ENCODE assay signal across 1 cellular context in the genomic region with DNA sequence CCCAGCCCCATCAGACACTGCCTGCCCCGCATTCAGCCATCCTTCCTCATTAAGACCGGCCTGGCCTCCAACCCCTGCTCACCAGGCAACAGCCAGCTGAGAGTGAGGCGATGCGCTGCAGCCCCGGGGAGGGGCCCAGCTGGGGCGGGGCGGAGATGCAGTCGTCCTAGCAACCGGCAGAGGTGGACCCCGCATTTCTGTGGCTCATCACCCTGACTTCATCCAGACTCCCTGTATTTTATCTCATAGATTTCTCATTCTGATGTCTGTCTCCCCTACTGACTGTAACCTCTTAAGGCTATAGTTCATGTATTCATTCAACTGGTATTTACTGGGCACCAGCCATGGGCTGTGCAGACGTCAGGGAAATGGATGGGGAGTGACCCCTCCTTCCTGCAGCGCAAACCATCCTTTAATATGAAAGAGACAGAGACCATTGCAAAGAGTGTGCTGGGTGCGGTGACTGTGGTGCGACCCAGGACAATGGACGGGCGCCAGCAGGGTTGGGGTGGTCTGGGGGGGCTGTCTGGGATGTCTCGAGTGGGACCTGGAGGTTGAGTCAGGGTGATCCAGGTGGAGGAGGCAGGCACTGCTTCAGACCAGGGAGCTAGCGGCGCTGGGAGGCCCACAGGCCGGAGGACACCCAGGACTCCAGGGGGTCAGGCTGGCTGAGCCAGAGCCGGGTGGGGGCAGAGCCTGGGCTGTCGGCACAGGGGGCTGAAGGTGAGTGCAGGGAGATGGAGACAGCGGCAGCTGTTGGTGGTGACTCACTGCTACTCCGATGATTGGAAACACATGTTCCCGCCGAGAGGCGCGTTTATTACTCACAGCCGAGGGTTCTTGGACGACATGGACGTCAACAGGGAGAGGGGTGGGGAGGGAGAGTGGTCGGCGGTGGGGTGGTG.
A peak's percentile ranks its signal among the peaks of the same experiment; 100 is the strongest.
TF ChIP-seq lines count a peak whose summit lies in the region.

No MANE protein-coding gene starts in this region.

TF ChIP-seq in HCT116, 20 proteins besides CTCF, POLR2A, EP300 and RAD21 (continued from another document):
- TF ChIP-seq, protein P1, sequence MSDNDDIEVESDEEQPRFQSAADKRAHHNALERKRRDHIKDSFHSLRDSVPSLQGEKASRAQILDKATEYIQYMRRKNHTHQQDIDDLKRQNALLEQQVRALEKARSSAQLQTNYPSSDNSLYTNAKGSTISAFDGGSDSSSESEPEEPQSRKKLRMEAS (IDR thresholded peaks at IDR 0.05): peak; percentile 88
- TF ChIP-seq TCF7L2 (IDR thresholded peaks at IDR 0.05; ENCODE audit: borderline replicate concordance, extremely low read depth, insufficient read depth, insufficient read length) (no peak), YY1 (IDR thresholded peaks at IDR 0.05; ENCODE audit: extremely low read depth, insufficient replicate concordance, low read depth, low read length) (peak; percentile 34), POLR2AphosphoS5 (IDR thresholded peaks at IDR 0.05; ENCODE audit: low read depth, low read length) (peak; percentile 21; the same call in 1 of the 2 replicates)
